In genomic region chr19:3618144-3618810, GRCh38 we compare ENCODE assay signal across 2 cellular contexts.
TF ChIP-seq lines count a peak whose summit lies in the region.

No MANE protein-coding gene starts in this region.

TF ChIP-seq in GM23338, 12 proteins besides CTCF, POLR2A, EP300 and RAD21 (continued from another document):
- TF ChIP-seq REST (IDR thresholded peaks at IDR 0.05; ENCODE audit: unreplicated experiment) (no peak), POLR2AphosphoS5 (IDR thresholded peaks at IDR 0.05; ENCODE audit: low read depth) (no peak), ZNF114 (CRISPR knock-in tag; IDR thresholded peaks at IDR 0.05) (no peak), ETS1 (IDR thresholded peaks at IDR 0.05) (no peak)
TF ChIP-seq in GM23338: peak in this region for 0.

TF ChIP-seq in WTC11, 78 proteins besides CTCF, POLR2A, EP300 and RAD21 (continued from another document):
- TF ChIP-seq ZNF532 (CRISPR knock-in tag; IDR thresholded peaks at IDR 0.05; ENCODE audit: borderline replicate concordance) (no peak), ZNF671 (CRISPR knock-in tag; IDR thresholded peaks at IDR 0.05) (no peak), NR3C1 (CRISPR knock-in tag; conservative IDR thresholded peaks at IDR 0.05; ENCODE audit: low read depth) (no peak), CREM (CRISPR knock-in tag; IDR thresholded peaks at IDR 0.05) (no peak), JUN (CRISPR knock-in tag; IDR thresholded peaks at IDR 0.05) (no peak), TEAD1 (CRISPR knock-in tag; IDR thresholded peaks at IDR 0.05) (no peak)
